ENCODE assay signal across 8 cellular contexts in genomic region chr2:55419514-55420243, GRCh38. TPM values are rescaled to one million over a fixed set of nuclear protein-coding genes. Genes with fewer than 3 reads are reported as not detected.
DNase-seq lines count a peak whose midpoint lies in the region; ATAC-seq and TF ChIP-seq lines count a peak whose summit lies in the region.

Gene CCDC88A (minus strand): TSS chr2:55419856. CDS start chr2:55419079, 777 bp downstream.

- H3K4me1 Mint-ChIP-seq in T-cell = peaks cover 29 to 41% (median 40%) of the 10 kb centered on the region in 3 donors
- peaks cover 14% of the 10 kb centered on the region for H3K4me1 Mint-ChIP-seq in progenitor cell of endocrine pancreas (ENCODE audit: low read depth)

- in situ Hi-C loops in GM13976 (cut with MboI; ENCODE audit: low sequenced_read_pairs, unreplicated experiment) = no loop called here

- H3K36me3 ChIP-seq in left ventricle myocardium inferior (no peaks in the 10 kb centered on the region), upper lobe of right lung (no peaks in the 10 kb centered on the region)

- H3K36me3 Mint-ChIP-seq in T-cell (no peaks in the 10 kb centered on the region), progenitor cell of endocrine pancreas (ENCODE audit: insufficient read depth) (no peaks in the 10 kb centered on the region)

- POLR2A ChIA-PET in T-cell (lab: Charles Lee) = no interaction called here

- CTCF ChIA-PET in T-cell (lab: Charles Lee) = interaction anchor here in 1 of 2 donors (1.0 kb wide), 1 partner anchor 100 kb away, joined by 3 read pairs; the partner anchor contains the start of gene CFAP36

- peaks cover 36% of the 10 kb centered on the region for H3K4me1 ChIP-seq in left ventricle myocardium inferior
- peaks cover 5% of the 10 kb centered on the region for H3K4me1 ChIP-seq in upper lobe of right lung

- intact Hi-C loops in left ventricle myocardium inferior (cut with micrococcal nuclease) = no loop called here
- intact Hi-C loops in upper lobe of right lung (cut with DNase I) = no loop called here

- H3K27me3 ChIP-seq in left ventricle myocardium inferior (ENCODE audit: low read depth) (no peaks in the 10 kb centered on the region), upper lobe of right lung (no peaks in the 10 kb centered on the region)

- H3K4me3 ChIP-seq in left ventricle myocardium inferior (peak within 1 kb of the TSS; percentile 82), upper lobe of right lung (peak within 1 kb of the TSS; percentile 80)

- H3K4me3 Mint-ChIP-seq in T-cell = peak within 1 kb of the TSS; percentile 85 to 91 (median 87)
- H3K4me3 Mint-ChIP-seq in progenitor cell of endocrine pancreas (ENCODE audit: low read depth) = peak within 1 kb of the TSS; percentile 90

- H3K9me3 Mint-ChIP-seq in T-cell (no peaks in the 10 kb centered on the region), progenitor cell of endocrine pancreas (ENCODE audit: low read depth) (no peaks in the 10 kb centered on the region)

- peak; percentile 88 for DNase-seq in GM13976 (ENCODE audit: low spot score)
- peak; percentile 89 for DNase-seq in NCI-H146 (lab: John Stamatoyannopoulos, UW)
- peak; percentile 64 to 89 (median 78) for DNase-seq in T-cell
- DNase-seq in amniotic stem cell (lab: John Stamatoyannopoulos, UW) = peak; percentile 91
- peak; percentile 98 for DNase-seq in left ventricle myocardium inferior
- DNase-seq in progenitor cell of endocrine pancreas (ENCODE audit: low spot score, unreplicated experiment) = peak; percentile 98
- peak; percentile 98 for DNase-seq in upper lobe of right lung

- ATAC-seq in HG02852 (IDR thresholded peaks at IDR 0.05; ENCODE audit: unreplicated experiment) (peak; percentile 77), T-cell (replicated peaks in 1 of 4) (peak; percentile 83 to 87 (median 84)), upper lobe of right lung (peak; percentile 99)

- H3K27ac ChIP-seq in left ventricle myocardium inferior (replicated peaks) = peak within 1 kb of the TSS; percentile 90
- H3K27ac ChIP-seq in upper lobe of right lung = peak within 1 kb of the TSS; percentile 86

- H3K27ac Mint-ChIP-seq in T-cell (peak within 1 kb of the TSS; percentile 89 to 91), progenitor cell of endocrine pancreas (peak within 1 kb of the TSS; percentile 96)

- H3K9me3 ChIP-seq in left ventricle myocardium inferior (replicated peaks) (no peaks in the 10 kb centered on the region), upper lobe of right lung (no peaks in the 10 kb centered on the region)

- TF ChIP-seq CTCF in GM13976 (IDR thresholded peaks at IDR 0.05; ENCODE audit: borderline replicate concordance, control extremely low read depth, extremely low read depth, insufficient read depth, missing control alignments) (no peak), left ventricle myocardium inferior (IDR thresholded peaks at IDR 0.05; ENCODE audit: borderline replicate concordance) (peak; percentile 49), progenitor cell of endocrine pancreas (IDR thresholded peaks at IDR 0.05; ENCODE audit: unreplicated experiment) (peak; percentile 36), upper lobe of right lung (IDR thresholded peaks at IDR 0.05) (peak; percentile 37)

- H3K27me3 Mint-ChIP-seq in T-cell (peaks cover 4 to 5% of the 10 kb centered on the region in 2 donors), progenitor cell of endocrine pancreas (peaks cover 10% of the 10 kb centered on the region)

RNA-seq across cellular contexts. Expression of gene CCDC88A, which starts in this region (rescaled TPM):
- 10 to 100 TPM; 13.2 to 15.7 (median 14.3) TPM for total RNA-seq in T-cell
- total RNA-seq in left ventricle myocardium inferior = 21.7 TPM
- total RNA-seq in progenitor cell of endocrine pancreas = 77.1 and 81.1 TPM in 2 replicates
- 86.1 TPM for total RNA-seq in upper lobe of right lung

Comparison
In these comparisons a context has a peak if more than half of its experiments do, and no peak if none do; other contexts are left out.
1. Peak in every context shown above with its lines: DNase-seq, ATAC-seq, H3K4me3 ChIP-seq and H3K27ac ChIP-seq.